In genomic region chr22:36419177-36419911, GRCh38 we compare ENCODE assay signal across 1 cellular context.
TF ChIP-seq lines count a peak whose summit lies in the region.

No MANE protein-coding gene starts in this region.

TF ChIP-seq in HepG2, 621 proteins besides CTCF, POLR2A, EP300 and RAD21 (continued from another document and continues in another):
- TF ChIP-seq, protein P1, sequence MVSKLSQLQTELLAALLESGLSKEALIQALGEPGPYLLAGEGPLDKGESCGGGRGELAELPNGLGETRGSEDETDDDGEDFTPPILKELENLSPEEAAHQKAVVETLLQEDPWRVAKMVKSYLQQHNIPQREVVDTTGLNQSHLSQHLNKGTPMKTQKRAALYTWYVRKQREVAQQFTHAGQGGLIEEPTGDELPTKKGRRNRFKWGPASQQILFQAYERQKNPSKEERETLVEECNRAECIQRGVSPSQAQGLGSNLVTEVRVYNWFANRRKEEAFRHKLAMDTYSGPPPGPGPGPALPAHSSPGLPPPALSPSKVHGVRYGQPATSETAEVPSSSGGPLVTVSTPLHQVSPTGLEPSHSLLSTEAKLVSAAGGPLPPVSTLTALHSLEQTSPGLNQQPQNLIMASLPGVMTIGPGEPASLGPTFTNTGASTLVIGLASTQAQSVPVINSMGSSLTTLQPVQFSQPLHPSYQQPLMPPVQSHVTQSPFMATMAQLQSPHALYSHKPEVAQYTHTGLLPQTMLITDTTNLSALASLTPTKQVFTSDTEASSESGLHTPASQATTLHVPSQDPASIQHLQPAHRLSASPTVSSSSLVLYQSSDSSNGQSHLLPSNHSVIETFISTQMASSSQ (IDR thresholded peaks at IDR 0.05; ENCODE audit: low read depth), result peak; percentile 75
- TF ChIP-seq, protein P1 (CRISPR knock-in tag; IDR thresholded peaks at IDR 0.05; ENCODE audit: borderline replicate concordance), result peak; percentile 88; the same call in 1 of the 2 replicates
- TF ChIP-seq SYNCRIP (IDR thresholded peaks at IDR 0.05; ENCODE audit: insufficient read depth, low read depth, low read length) (no peak), ATF1 (CRISPR knock-in tag; IDR thresholded peaks at IDR 0.05) (peak; percentile 67; the same call in 1 of the 2 replicates), ZNF652 (CRISPR knock-in tag; IDR thresholded peaks at IDR 0.05; ENCODE audit: borderline replicate concordance, low read depth) (peak; percentile 11; the same call in 1 of the 2 replicates), ZBTB34 (CRISPR knock-in tag; IDR thresholded peaks at IDR 0.05) (no peak), POGZ (CRISPR knock-in tag; IDR thresholded peaks at IDR 0.05) (peak; percentile 75; the same call in 1 of the 2 replicates), ZNF552 (CRISPR knock-in tag; IDR thresholded peaks at IDR 0.05; ENCODE audit: borderline replicate concordance) (no peak; the same call in 1 of the 2 replicates), SAFB2 (CRISPR knock-in tag; IDR thresholded peaks at IDR 0.05; ENCODE audit: borderline replicate concordance, low read depth) (peak; percentile 22; the same call in 1 of the 2 replicates), ADNP (CRISPR knock-in tag; IDR thresholded peaks at IDR 0.05) (no peak), BRD4 (CRISPR knock-in tag; IDR thresholded peaks at IDR 0.05) (peak; percentile 75; the same call in 1 of the 2 replicates), HOXA9 (CRISPR knock-in tag; IDR thresholded peaks at IDR 0.05; ENCODE audit: borderline replicate concordance) (no peak), ETS1 (CRISPR knock-in tag; IDR thresholded peaks at IDR 0.05) (no peak), ELK4 (CRISPR knock-in tag; IDR thresholded peaks at IDR 0.05; ENCODE audit: borderline replicate concordance) (no peak), ZNF878 (CRISPR knock-in tag; IDR thresholded peaks at IDR 0.05) (no peak; the same call in 1 of the 2 replicates), NCOA5 (CRISPR knock-in tag; IDR thresholded peaks at IDR 0.05) (no peak), ZEB1 (IDR thresholded peaks at IDR 0.05; ENCODE audit: insufficient replicate concordance, low read depth) (no peak), ZFP1 (CRISPR knock-in tag; IDR thresholded peaks at IDR 0.05) (peak; percentile 93), KDM3A (CRISPR knock-in tag; IDR thresholded peaks at IDR 0.05; ENCODE audit: low read depth) (no peak), ZSCAN5A (CRISPR knock-in tag; IDR thresholded peaks at IDR 0.05; ENCODE audit: borderline replicate concordance) (peak; percentile 55; the same call in 1 of the 2 replicates), KDM6A (CRISPR knock-in tag; IDR thresholded peaks at IDR 0.05; ENCODE audit: low read depth) (peak; percentile 98), ZSCAN25 (CRISPR knock-in tag; IDR thresholded peaks at IDR 0.05) (peak; percentile 72; the same call in 1 of the 2 replicates), ZNF101 (CRISPR knock-in tag; IDR thresholded peaks at IDR 0.05; ENCODE audit: borderline replicate concordance, low read depth) (no peak), ZNF501 (CRISPR knock-in tag; IDR thresholded peaks at IDR 0.05) (peak; percentile 79), ZNF34 (CRISPR knock-in tag; IDR thresholded peaks at IDR 0.05; ENCODE audit: borderline replicate concordance) (0 out of 2 replicates have a peak, but pooled peaks have one; percentile 36), ZBTB46 (CRISPR knock-in tag; IDR thresholded peaks at IDR 0.05; ENCODE audit: borderline replicate concordance) (no peak), CREB1 (IDR thresholded peaks at IDR 0.05) (no peak), CREB1 (CRISPR knock-in tag; IDR thresholded peaks at IDR 0.05) (peak; percentile 57; the same call in 1 of the 2 replicates), FOXC1 (CRISPR knock-in tag; IDR thresholded peaks at IDR 0.05; ENCODE audit: borderline replicate concordance) (peak; percentile 51; the same call in 1 of the 2 replicates), SP4 (CRISPR knock-in tag; IDR thresholded peaks at IDR 0.05) (peak; percentile 34; the same call in 1 of the 2 replicates), MTA3 (CRISPR knock-in tag; IDR thresholded peaks at IDR 0.05) (no peak), ZNF564 (CRISPR knock-in tag; IDR thresholded peaks at IDR 0.05) (no peak), PTBP1 (IDR thresholded peaks at IDR 0.05; ENCODE audit: low read depth, low read length, poor library complexity, severe bottlenecking) (no peak)
- TF ChIP-seq, protein P2, sequence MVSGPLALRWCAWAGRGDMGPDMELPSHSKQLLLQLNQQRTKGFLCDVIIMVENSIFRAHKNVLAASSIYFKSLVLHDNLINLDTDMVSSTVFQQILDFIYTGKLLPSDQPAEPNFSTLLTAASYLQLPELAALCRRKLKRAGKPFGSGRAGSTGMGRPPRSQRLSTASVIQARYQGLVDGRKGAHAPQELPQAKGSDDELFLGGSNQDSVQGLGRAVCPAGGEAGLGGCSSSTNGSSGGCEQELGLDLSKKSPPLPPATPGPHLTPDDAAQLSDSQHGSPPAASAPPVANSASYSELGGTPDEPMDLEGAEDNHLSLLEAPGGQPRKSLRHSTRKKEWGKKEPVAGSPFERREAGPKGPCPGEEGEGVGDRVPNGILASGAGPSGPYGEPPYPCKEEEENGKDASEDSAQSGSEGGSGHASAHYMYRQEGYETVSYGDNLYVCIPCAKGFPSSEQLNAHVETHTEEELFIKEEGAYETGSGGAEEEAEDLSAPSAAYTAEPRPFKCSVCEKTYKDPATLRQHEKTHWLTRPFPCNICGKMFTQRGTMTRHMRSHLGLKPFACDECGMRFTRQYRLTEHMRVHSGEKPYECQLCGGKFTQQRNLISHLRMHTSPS (CRISPR knock-in tag; IDR thresholded peaks at IDR 0.05; ENCODE audit: low read depth), result peak; percentile 64; the same call in 1 of the 2 replicates
- TF ChIP-seq, protein P3, sequence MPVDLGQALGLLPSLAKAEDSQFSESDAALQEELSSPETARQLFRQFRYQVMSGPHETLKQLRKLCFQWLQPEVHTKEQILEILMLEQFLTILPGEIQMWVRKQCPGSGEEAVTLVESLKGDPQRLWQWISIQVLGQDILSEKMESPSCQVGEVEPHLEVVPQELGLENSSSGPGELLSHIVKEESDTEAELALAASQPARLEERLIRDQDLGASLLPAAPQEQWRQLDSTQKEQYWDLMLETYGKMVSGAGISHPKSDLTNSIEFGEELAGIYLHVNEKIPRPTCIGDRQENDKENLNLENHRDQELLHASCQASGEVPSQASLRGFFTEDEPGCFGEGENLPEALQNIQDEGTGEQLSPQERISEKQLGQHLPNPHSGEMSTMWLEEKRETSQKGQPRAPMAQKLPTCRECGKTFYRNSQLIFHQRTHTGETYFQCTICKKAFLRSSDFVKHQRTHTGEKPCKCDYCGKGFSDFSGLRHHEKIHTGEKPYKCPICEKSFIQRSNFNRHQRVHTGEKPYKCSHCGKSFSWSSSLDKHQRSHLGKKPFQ (CRISPR knock-in tag; IDR thresholded peaks at IDR 0.05; ENCODE audit: insufficient replicate concordance), result peak; percentile 95
- TF ChIP-seq, protein P4, sequence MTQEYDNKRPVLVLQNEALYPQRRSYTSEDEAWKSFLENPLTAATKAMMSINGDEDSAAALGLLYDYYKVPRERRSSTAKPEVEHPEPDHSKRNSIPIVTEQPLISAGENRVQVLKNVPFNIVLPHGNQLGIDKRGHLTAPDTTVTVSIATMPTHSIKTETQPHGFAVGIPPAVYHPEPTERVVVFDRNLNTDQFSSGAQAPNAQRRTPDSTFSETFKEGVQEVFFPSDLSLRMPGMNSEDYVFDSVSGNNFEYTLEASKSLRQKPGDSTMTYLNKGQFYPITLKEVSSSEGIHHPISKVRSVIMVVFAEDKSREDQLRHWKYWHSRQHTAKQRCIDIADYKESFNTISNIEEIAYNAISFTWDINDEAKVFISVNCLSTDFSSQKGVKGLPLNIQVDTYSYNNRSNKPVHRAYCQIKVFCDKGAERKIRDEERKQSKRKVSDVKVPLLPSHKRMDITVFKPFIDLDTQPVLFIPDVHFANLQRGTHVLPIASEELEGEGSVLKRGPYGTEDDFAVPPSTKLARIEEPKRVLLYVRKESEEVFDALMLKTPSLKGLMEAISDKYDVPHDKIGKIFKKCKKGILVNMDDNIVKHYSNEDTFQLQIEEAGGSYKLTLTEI (CRISPR knock-in tag; conservative IDR thresholded peaks at IDR 0.05), result no peak
- TF ChIP-seq, protein P5, sequence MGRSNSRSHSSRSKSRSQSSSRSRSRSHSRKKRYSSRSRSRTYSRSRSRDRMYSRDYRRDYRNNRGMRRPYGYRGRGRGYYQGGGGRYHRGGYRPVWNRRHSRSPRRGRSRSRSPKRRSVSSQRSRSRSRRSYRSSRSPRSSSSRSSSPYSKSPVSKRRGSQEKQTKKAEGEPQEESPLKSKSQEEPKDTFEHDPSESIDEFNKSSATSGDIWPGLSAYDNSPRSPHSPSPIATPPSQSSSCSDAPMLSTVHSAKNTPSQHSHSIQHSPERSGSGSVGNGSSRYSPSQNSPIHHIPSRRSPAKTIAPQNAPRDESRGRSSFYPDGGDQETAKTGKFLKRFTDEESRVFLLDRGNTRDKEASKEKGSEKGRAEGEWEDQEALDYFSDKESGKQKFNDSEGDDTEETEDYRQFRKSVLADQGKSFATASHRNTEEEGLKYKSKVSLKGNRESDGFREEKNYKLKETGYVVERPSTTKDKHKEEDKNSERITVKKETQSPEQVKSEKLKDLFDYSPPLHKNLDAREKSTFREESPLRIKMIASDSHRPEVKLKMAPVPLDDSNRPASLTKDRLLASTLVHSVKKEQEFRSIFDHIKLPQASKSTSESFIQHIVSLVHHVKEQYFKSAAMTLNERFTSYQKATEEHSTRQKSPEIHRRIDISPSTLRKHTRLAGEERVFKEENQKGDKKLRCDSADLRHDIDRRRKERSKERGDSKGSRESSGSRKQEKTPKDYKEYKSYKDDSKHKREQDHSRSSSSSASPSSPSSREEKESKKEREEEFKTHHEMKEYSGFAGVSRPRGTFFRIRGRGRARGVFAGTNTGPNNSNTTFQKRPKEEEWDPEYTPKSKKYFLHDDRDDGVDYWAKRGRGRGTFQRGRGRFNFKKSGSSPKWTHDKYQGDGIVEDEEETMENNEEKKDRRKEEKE (IDR thresholded peaks at IDR 0.05), result no peak
